20 cellular contexts compared by ENCODE assay signal in genomic region chr20:18032977-18033892, GRCh38. TPM values are rescaled to one million over a fixed set of nuclear protein-coding genes. Genes with fewer than 3 reads are reported as not detected.
DNase-seq lines count a peak whose midpoint lies in the region; TF ChIP-seq lines count a peak whose summit lies in the region.
"Had no signal": no experiment of that assay in that cellular context is flagged by ENCODE, and none has a peak within 500 bp of the region (broad histone marks: within the 10 kb centered on the region; RNA-seq: fewer than 3 reads in every experiment).

No MANE protein-coding gene starts in this region.

- H3K9me3 ChIP-seq in Caco-2 (no peaks in the 10 kb centered on the region), NT2/D1 (ENCODE audit: insufficient read depth, low read length) (no peaks in the 10 kb centered on the region)
- H3K9me3 ChIP-seq: heart right ventricle, left ventricle myocardium inferior, testis had no signal

- DNase-seq in Caco-2 (peak; percentile 85 to 96), NT2/D1 (ENCODE audit: low read depth, low spot score) (peak; percentile 20), epithelial cell of proximal tubule (ENCODE audit: low read depth) (no peak), nephron progenitor cell (peak; percentile 19), DMS153 (lab: John Stamatoyannopoulos, UW) (no peak), GM19240 (ENCODE audit: insufficient read length, low spot score) (no peak), DMS53 (lab: John Stamatoyannopoulos, UW) (no peak)
- no peak for DNase-seq in stimulated activated naive CD4-positive, alpha-beta T cell (lab: John Stamatoyannopoulos, UW)
- DNase-seq: activated CD4-positive, alpha-beta memory T cell treated with anti-CD3 and anti-CD28 coated beads for 36 hours; Calu3; cerebellar nuclear complex; heart right ventricle; left ventricle myocardium inferior; natural killer cell; NCI-H1105; NCI-H2171 treated with DMSO at 0.1 percent for 48 hours; stimulated activated CD4-positive, alpha-beta T cell treated with anti-CD3 and anti-CD28 coated beads, Interleukin-1b, Interleukin-23, amount 100 ng/mL, for 48 hours; testis had no signal

- peaks cover 7% of the 10 kb centered on the region for H3K36me3 Mint-ChIP-seq in Caco-2 (ENCODE audit: insufficient read depth, unreplicated experiment)
- no peaks in the 10 kb centered on the region for H3K36me3 Mint-ChIP-seq in nephron progenitor cell (ENCODE audit: low read depth)
- H3K36me3 Mint-ChIP-seq: activated CD4-positive, alpha-beta memory T cell treated with anti-CD3 and anti-CD28 coated beads for 36 hours; natural killer cell had no signal

- H3K4me1 Mint-ChIP-seq in Caco-2 (ENCODE audit: low read depth, unreplicated experiment) (peaks cover 38% of the 10 kb centered on the region), nephron progenitor cell (peaks cover 50% of the 10 kb centered on the region)
- H3K4me1 Mint-ChIP-seq: natural killer cell had no signal

- peaks cover 58% of the 10 kb centered on the region for H3K4me1 ChIP-seq in Caco-2
- H3K4me1 ChIP-seq in NT2/D1 (ENCODE audit: insufficient read depth, insufficient read length): peaks cover 4% of the 10 kb centered on the region
- H3K4me1 ChIP-seq: heart right ventricle, left ventricle myocardium inferior, testis had no signal

- intact Hi-C loops in Caco-2 (cut with micrococcal nuclease; ENCODE audit: unreplicated experiment): loop anchor here (2.0 to 5.0 kb wide), 4 partner anchors 14 to 66 kb away; partner anchors contain the start of genes MGME1 and SNX5

- no peaks in the 10 kb centered on the region for H3K9me3 Mint-ChIP-seq in Caco-2 (ENCODE audit: unreplicated experiment)
- no peaks in the 10 kb centered on the region for H3K9me3 Mint-ChIP-seq in nephron progenitor cell
- H3K9me3 Mint-ChIP-seq: activated CD4-positive, alpha-beta memory T cell treated with anti-CD3 and anti-CD28 coated beads for 36 hours; activated T-helper 1 cell treated with anti-CD3 and anti-CD28 coated beads, Interleukin-12 subunit alpha, Interleukin-12 subunit beta, Interleukin-2, Interleukin-4 antibody, amounts not matched to agents 30 ng/mL and 10 ng/mL and 1 ng/mL, durations not matched to agents 14 hours and 24 hours and 36 hours; natural killer cell had no signal

- BruUV-seq in Caco-2 (replicated peaks; lab: Mats Ljungman, UMichigan): TSS peak; percentile 38

- H3K27me3 Mint-ChIP-seq in Caco-2 (ENCODE audit: insufficient read depth, unreplicated experiment): no peaks in the 10 kb centered on the region
- peaks cover 10% of the 10 kb centered on the region for H3K27me3 Mint-ChIP-seq in nephron progenitor cell (ENCODE audit: low read depth, poor library complexity)

- TF ChIP-seq CTCF in Caco-2 (IDR thresholded peaks at IDR 0.05; ENCODE audit: insufficient read depth in 1 of 2, low read depth in 1 of 2, low read length in 1 of 2, severe bottlenecking in 1 of 2, unreplicated experiment in 1 of 2): peak; percentile 43 to 45
- TF ChIP-seq CTCF in epithelial cell of proximal tubule (conservative IDR thresholded peaks at IDR 0.05; ENCODE audit: low read depth, low read length): peak; percentile 16
- peak; percentile 20 for TF ChIP-seq CTCF in nephron progenitor cell (IDR thresholded peaks at IDR 0.05)

- H3K4me3 Mint-ChIP-seq in Caco-2 (ENCODE audit: unreplicated experiment): peak overlapping the region; percentile 61
- no peak overlapping the region for H3K4me3 Mint-ChIP-seq in nephron progenitor cell
- H3K4me3 Mint-ChIP-seq: activated CD4-positive, alpha-beta memory T cell treated with anti-CD3 and anti-CD28 coated beads for 36 hours; activated T-helper 1 cell treated with anti-CD3 and anti-CD28 coated beads, Interleukin-12 subunit alpha, Interleukin-12 subunit beta, Interleukin-2, Interleukin-4 antibody, amounts not matched to agents 30 ng/mL and 10 ng/mL and 1 ng/mL, durations not matched to agents 14 hours and 24 hours and 36 hours; natural killer cell had no signal

- H3K9ac ChIP-seq in NT2/D1 (ENCODE audit: insufficient read length, low read depth): no peak overlapping the region

- peak overlapping the region; percentile 88 for H3K27ac Mint-ChIP-seq in Caco-2 (ENCODE audit: unreplicated experiment)
- H3K27ac Mint-ChIP-seq in nephron progenitor cell: peak overlapping the region; percentile 45
- H3K27ac Mint-ChIP-seq: activated CD4-positive, alpha-beta memory T cell treated with anti-CD3 and anti-CD28 coated beads for 36 hours; activated T-helper 1 cell treated with anti-CD3 and anti-CD28 coated beads, Interleukin-12 subunit alpha, Interleukin-12 subunit beta, Interleukin-2, Interleukin-4 antibody, amounts not matched to agents 30 ng/mL and 10 ng/mL and 1 ng/mL, durations not matched to agents 14 hours and 24 hours and 36 hours; natural killer cell had no signal

- H3K36me3 ChIP-seq in Caco-2 (ENCODE audit: control insufficient read depth, insufficient read depth, low read length) (no peaks in the 10 kb centered on the region), NT2/D1 (ENCODE audit: insufficient read depth, insufficient read length, low read length) (no peaks in the 10 kb centered on the region)
- H3K36me3 ChIP-seq: heart right ventricle, left ventricle myocardium inferior had no signal

- H3K27me3 ChIP-seq in Caco-2 (replicated peaks; ENCODE audit: control insufficient read depth, insufficient read depth, low read length): no peaks in the 10 kb centered on the region
- H3K27me3 ChIP-seq in NT2/D1 (ENCODE audit: insufficient read depth, insufficient read length): no peaks in the 10 kb centered on the region
- H3K27me3 ChIP-seq: testis had no signal

- no peak overlapping the region for H3K4me3 ChIP-seq in Caco-2 (ENCODE audit: low read depth, low read length)
- H3K4me3 ChIP-seq in NT2/D1 (ENCODE audit: insufficient read length, low read depth): no peak overlapping the region
- H3K4me3 ChIP-seq in epithelial cell of proximal tubule (ENCODE audit: low read depth, low read length): no peak overlapping the region
- H3K4me3 ChIP-seq: heart right ventricle, left ventricle myocardium inferior, SK-N-MC, testis had no signal

- POLR2A ChIA-PET in Caco-2 (lab: Charles Lee): interaction anchor here (0.6 to 1.1 kb wide), 3 partner anchors 14 to 111 kb away, joined by 3 to 5 read pairs (median 4); no protein-coding TSS in a partner anchor

- CTCF ChIA-PET in Caco-2 (lab: Charles Lee): no interaction called here

RNA-seq across cellular contexts. Expression of gene OVOL2, which starts 24.5 kb away (rescaled TPM):
- total RNA-seq in Caco-2 (2022) (8.8 and 11.5 TPM in 2 replicates), epithelial cell of proximal tubule (0.23 and 1.6 TPM in 2 replicates)
- total RNA-seq: activated CD4-positive, alpha-beta memory T cell treated with anti-CD3 and anti-CD28 coated beads for 36 hours; activated T-helper 1 cell treated with anti-CD3 and anti-CD28 coated beads, Interleukin-12 subunit alpha, Interleukin-12 subunit beta, Interleukin-2, Interleukin-4 antibody, amounts not matched to agents 30 ng/mL and 10 ng/mL and 1 ng/mL, durations not matched to agents 14 hours and 24 hours and 36 hours; heart right ventricle; left ventricle myocardium inferior; natural killer cell had no signal

Comparison
In these comparisons a context has a peak if more than half of its experiments do, and no peak if none do; other contexts are left out.
1. DNase-seq: peak in Caco-2 (2 of 2), NT2/D1 (single experiment) and nephron progenitor cell (single experiment); none in epithelial cell of proximal tubule (single experiment), DMS153 (single experiment), stimulated activated naive CD4-positive, alpha-beta T cell (0 of 6), GM19240 (single experiment) and DMS53 (single experiment).
2. Peak in every context shown above with its lines, with median percentiles within 50 percentile points of each other: CTCF ChIP-seq.